In the genomic region with DNA sequence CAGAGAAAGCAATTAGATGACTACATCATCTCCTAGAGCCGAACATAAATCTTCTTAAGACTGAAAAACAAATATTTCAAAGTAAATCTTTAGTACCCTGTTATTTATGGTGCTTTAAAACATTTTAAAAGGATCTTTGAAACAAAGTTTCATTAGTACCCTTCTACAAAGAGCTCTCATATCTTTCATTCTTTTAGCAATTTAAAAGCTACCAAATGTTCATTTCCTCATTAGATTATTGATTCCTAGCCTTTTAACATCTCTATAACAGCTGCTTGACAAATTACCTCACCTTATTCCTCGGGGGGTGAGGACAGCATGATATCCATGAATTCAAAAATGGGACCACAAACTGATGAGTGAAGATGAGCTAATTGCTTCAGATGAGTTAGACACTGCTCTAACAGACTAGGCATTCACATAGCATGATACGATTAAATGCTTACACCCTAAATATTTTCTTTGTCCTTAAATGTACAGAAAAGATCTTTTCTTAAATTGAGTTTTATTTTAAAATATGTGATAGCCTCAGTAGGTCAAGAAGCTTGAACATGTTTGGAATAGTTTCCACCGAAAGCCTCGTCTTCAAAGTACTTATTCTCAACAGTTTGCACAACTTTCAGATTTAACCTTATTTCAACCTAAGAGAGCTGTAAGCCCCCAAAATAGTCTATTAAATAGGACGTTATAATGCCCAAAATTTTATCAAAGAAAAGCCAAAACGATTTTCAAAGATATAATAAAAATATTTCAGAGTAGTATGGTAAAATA, we compare ENCODE assay signal across 8 cellular contexts. TPM values are rescaled to one million over a fixed set of nuclear protein-coding genes. Genes with fewer than 3 reads are reported as not detected.
DNase-seq lines count a peak whose midpoint lies in the region; ATAC-seq, FAIRE-seq and TF ChIP-seq lines count a peak whose summit lies in the region.

No MANE protein-coding gene starts in this region.

- H3K4me3 Mint-ChIP-seq in activated T-helper 17 cell treated with anti-CD3 and anti-CD28 coated beads, Interleukin-2, amount 50 U/mL, for 72 hours, result peak overlapping the region; percentile 91

- H3K4me1 ChIP-seq in heart left ventricle (peaks cover 2 to 50% (median 34%) of the 10 kb centered on the region in 12 donors), left lung (peaks cover 7 to 66% of the 10 kb centered on the region in 2 donors), urinary bladder (ENCODE audit: insufficient read depth) (no peaks in the 10 kb centered on the region)

- H3K27ac Mint-ChIP-seq in activated T-helper 17 cell treated with anti-CD3 and anti-CD28 coated beads, Interleukin-2, amount 50 U/mL, for 72 hours, result no peak overlapping the region

- no peak for FAIRE-seq in GM19239 (lab: Jason Lieb, UNC)

- no peaks in the 10 kb centered on the region for H3K9me3 Mint-ChIP-seq in activated T-helper 17 cell treated with anti-CD3 and anti-CD28 coated beads, Interleukin-2, amount 50 U/mL, for 72 hours

- H3K4me3 ChIP-seq in heart left ventricle, result peak overlapping the region in 10 of 12 donors; percentile 66 to 96 (median 84)
- H3K4me3 ChIP-seq in left lung, result peak overlapping the region; percentile 88 to 91
- H3K4me3 ChIP-seq in urinary bladder (ENCODE audit: low read depth, low read length), result peak overlapping the region; percentile 4

- peaks cover 24% of the 10 kb centered on the region for H3K4me1 Mint-ChIP-seq in activated T-helper 17 cell treated with anti-CD3 and anti-CD28 coated beads, Interleukin-2, amount 50 U/mL, for 72 hours

- H3K27me3 ChIP-seq in heart left ventricle, result no peaks in the 10 kb centered on the region
- no peaks in the 10 kb centered on the region for H3K27me3 ChIP-seq in left lung

- TF ChIP-seq CTCF in heart left ventricle (IDR thresholded peaks at IDR 0.05), result no peak
- no peak for TF ChIP-seq CTCF in left lung (IDR thresholded peaks at IDR 0.05)

- ATAC-seq in heart left ventricle, result no peak
- ATAC-seq in Right ventricle myocardium inferior, result no peak
- no peak for ATAC-seq in activated T-helper 17 cell treated with anti-CD3 and anti-CD28 coated beads, Interleukin-2, amount 50 U/mL, for 72 hours (replicated peaks)
- ATAC-seq in left lung, result no peak
- ATAC-seq in left lobe of liver, result no peak

- intact Hi-C loops in heart left ventricle (cut with DNase I), result loop anchor here in 6 of 10 donors (5.0 to 10.0 kb wide), 3 partner anchors 150 to 158 kb away; partner anchors contain the start of genes SF3B6 (in 3 of the 6) and TP53I3 (in 3 of the 6)
- intact Hi-C loops in Right ventricle myocardium inferior (cut with DNase I), result no loop called here
- intact Hi-C loops in left lung (cut with DNase I), result no loop called here

- H3K27ac ChIP-seq in heart left ventricle (peak overlapping the region in 6 of 12 donors; percentile 95 to 99 (median 97)), left lung (peak overlapping the region; percentile 99 to 100), urinary bladder (ENCODE audit: low read depth) (no peak overlapping the region)

- no peak for TF ChIP-seq POLR2A in heart left ventricle (IDR thresholded peaks at IDR 0.05)

- 25 to 30% (median 27%) methylated on average over 7 of the region's 7 CpGs for WGBS in heart left ventricle, 4 donors
- 19% methylated on average over 7 of the region's 7 CpGs for WGBS in urinary bladder

- peaks cover 0 to under 1% (median 0%) of the 10 kb centered on the region in 9 donors for H3K36me3 ChIP-seq in heart left ventricle
- no peaks in the 10 kb centered on the region for H3K36me3 ChIP-seq in left lung
- no peaks in the 10 kb centered on the region for H3K36me3 ChIP-seq in urinary bladder (ENCODE audit: insufficient read depth)

- DNase-seq in heart left ventricle (no peak), Right ventricle myocardium inferior (ENCODE audit: missing footprints) (no peak), left lung (no peak), left lobe of liver (ENCODE audit: low spot score) (no peak), GM19239 (ENCODE audit: insufficient read length, low spot score) (no peak), DMS114 treated with DMSO at 0.1 percent for 48 hours (lab: John Stamatoyannopoulos, UW; ENCODE audit: unreplicated experiment) (no peak)

- no peaks in the 10 kb centered on the region for H3K27me3 Mint-ChIP-seq in activated T-helper 17 cell treated with anti-CD3 and anti-CD28 coated beads, Interleukin-2, amount 50 U/mL, for 72 hours

- no peaks in the 10 kb centered on the region for H3K36me3 Mint-ChIP-seq in activated T-helper 17 cell treated with anti-CD3 and anti-CD28 coated beads, Interleukin-2, amount 50 U/mL, for 72 hours (ENCODE audit: low read depth)

- H3K9me3 ChIP-seq in heart left ventricle (no peaks in the 10 kb centered on the region), left lung (no peaks in the 10 kb centered on the region)

RNA-seq across cellular contexts. Expression of gene ATAD2B, which starts 2.1 kb away (rescaled TPM):
- total RNA-seq in heart left ventricle (10 to 100 TPM in 2 of 9 donors, 1 to 10 TPM in 7; 5.0 to 13.3 (median 8.3) TPM), Right ventricle myocardium inferior (6.9 TPM), left lung (10 to 100 TPM; 20.1 to 24.9 TPM), urinary bladder (75.6 TPM), left lobe of liver (11.1 TPM)
- polyA plus RNA-seq in heart left ventricle (1 to 10 TPM; 2.8 to 3.4 TPM), urinary bladder (5.1 TPM)
- total RNA-seq in activated T-helper 17 cell treated with anti-CD3 and anti-CD28 coated beads, Interleukin-2, amount 50 U/mL, for 72 hours, result 10 to 100 TPM; 11.6 to 12.4 TPM

RNA-seq across cellular contexts. Expression of gene UBXN2A, which starts 15.5 kb away (rescaled TPM):
- 10 to 100 TPM; 15.8 to 24.0 (median 19.6) TPM for total RNA-seq in heart left ventricle
- 10 to 100 TPM in 1 of 2 donors, 1 to 10 TPM in 1; 9.6 to 12.7 TPM for polyA plus RNA-seq in heart left ventricle
- total RNA-seq in Right ventricle myocardium inferior, result 21.2 TPM
- total RNA-seq in activated T-helper 17 cell treated with anti-CD3 and anti-CD28 coated beads, Interleukin-2, amount 50 U/mL, for 72 hours, result 10 to 100 TPM in 1 of 2 donors, 1 to 10 TPM in 1; 9.7 to 12.2 TPM
- 10 to 100 TPM; 13.4 to 13.7 TPM for total RNA-seq in left lung
- total RNA-seq in urinary bladder, result 33.6 TPM
- 8.6 TPM for polyA plus RNA-seq in urinary bladder
- total RNA-seq in left lobe of liver, result 6.1 TPM

Comparison
In these comparisons a context has a peak if more than half of its experiments do, and no peak if none do; other contexts are left out.
1. intact Hi-C loops: an anchor here in heart left ventricle (5.0 to 10.0 kb wide); none called in Right ventricle myocardium inferior and left lung.
2. H3K4me3 ChIP-seq: peak in every context shown above with its lines; median percentile 90 in left lung; 84 in heart left ventricle; 4 in urinary bladder.